ENCODE assay signal across 21 cellular contexts in genomic region chr1:41689139-41689538, GRCh38.
"Had no signal": no experiment of that assay in that cellular context is flagged by ENCODE, and none has a peak within 500 bp of the region (broad histone marks: within the 10 kb centered on the region; RNA-seq: fewer than 3 reads in every experiment).

No MANE protein-coding gene starts in this region.

- ATAC-seq: activated CD8-positive, alpha-beta T cell treated with anti-CD3 and anti-CD28 coated beads, Interleukin-2, amount 10 ng/mL, durations not matched to agents 7 days and 5 days; esophagus mucosa; stimulated activated naive B cell treated with anti-CD40 and anti-IgM and Interleukin-4, amounts not matched to agents 10 μg/mL and 1 μg/mL and 100 μg/mL, for 72 hours had no signal

- H3K27ac ChIP-seq: ascending aorta, left ventricle myocardium inferior, prostate gland, right atrium auricular region, thyroid gland had no signal

- H3K36me3 ChIP-seq: ascending aorta, gastrocnemius medialis, left ventricle myocardium inferior, prostate gland, right atrium auricular region, thyroid gland had no signal

- H3K36me3 Mint-ChIP-seq: stimulated activated naive B cell treated with anti-CD40 and anti-IgM and Interleukin-4, amounts not matched to agents 10 μg/mL and 1 μg/mL and 100 μg/mL, for 72 hours had no signal

- H3K27ac Mint-ChIP-seq: activated CD4-positive, alpha-beta T cell treated with anti-CD3 and anti-CD28 coated beads, Interleukin-2, amount 10 ng/mL, durations not matched to agents 24 days and 14 days; activated CD8-positive, alpha-beta T cell treated with anti-CD3 and anti-CD28 coated beads, Interleukin-2, amount 10 ng/mL, durations not matched to agents 7 days and 5 days; activated T-cell treated with anti-CD3 and anti-CD28 coated beads, Interleukin-2, amount 50 U/mL, for 24 hours; activated T-helper 2 cell treated with anti-CD3 and anti-CD28 coated beads, Interferon-gamma antibody, Interleukin-2, Interleukin-4, amounts not matched to agents 10 μg/mL and 5 μg/mL and 100 μg/mL, durations not matched to agents 14 hours and 24 hours and 36 hours had no signal

- H3K4me3 Mint-ChIP-seq: activated CD4-positive, alpha-beta T cell treated with anti-CD3 and anti-CD28 coated beads, Interleukin-2, amount 10 ng/mL, durations not matched to agents 24 days and 14 days; activated CD8-positive, alpha-beta T cell treated with anti-CD3 and anti-CD28 coated beads, Interleukin-2, amount 10 ng/mL, durations not matched to agents 7 days and 5 days; activated T-cell treated with anti-CD3 and anti-CD28 coated beads, Interleukin-2, amount 50 U/mL, for 24 hours; neural crest cell; stimulated activated naive B cell treated with anti-CD40 and anti-IgM and Interleukin-4, amounts not matched to agents 10 μg/mL and 1 μg/mL and 100 μg/mL, for 72 hours had no signal

- DNase-seq: activated CD4-positive, alpha-beta T cell treated with anti-CD3 and anti-CD28 coated beads, Interleukin-2, amount 10 ng/mL, durations not matched to agents 24 days and 14 days; activated CD4-positive, CD25-positive, alpha-beta regulatory T cell; activated CD8-positive, alpha-beta T cell treated with anti-CD3 and anti-CD28 coated beads, Interleukin-2, amount 10 ng/mL, durations not matched to agents 7 days and 5 days; activated naive CD4-positive, alpha-beta T cell treated with anti-CD3 and anti-CD28 coated beads, Interleukin-2, amount 50 U/mL, for 16 hours; activated T-cell treated with anti-CD3 and anti-CD28 coated beads, Interleukin-2, amount 50 U/mL, for 24 hours; cerebellar nuclear complex; effector CD8-positive, alpha-beta T cell; left ventricle myocardium inferior; mammary epithelial cell; stimulated activated CD4-positive, alpha-beta T cell treated with anti-CD3 and anti-CD28 coated beads, Interleukin-15, amount 100 ng/mL, for 24 hours; stimulated activated CD4-positive, alpha-beta T cell treated with anti-CD3 and anti-CD28 coated beads, Interleukin-4, amount 100 ng/mL, for 1 hour; stimulated activated naive B cell treated with anti-CD40 and anti-IgM and Interleukin-4, amounts not matched to agents 10 μg/mL and 1 μg/mL and 100 μg/mL, for 72 hours had no signal

- H3K27me3 ChIP-seq: ascending aorta, gastrocnemius medialis, right atrium auricular region, thyroid gland had no signal

- H3K4me1 Mint-ChIP-seq: neural crest cell had no signal

- H3K4me1 ChIP-seq: ascending aorta, prostate gland had no signal

- H3K9me3 ChIP-seq: ascending aorta, gastrocnemius medialis, left ventricle myocardium inferior, prostate gland, right atrium auricular region, thyroid gland had no signal

- H3K27me3 Mint-ChIP-seq: activated CD4-positive, alpha-beta T cell treated with anti-CD3 and anti-CD28 coated beads, Interleukin-2, amount 10 ng/mL, durations not matched to agents 24 days and 14 days; activated T-cell treated with anti-CD3 and anti-CD28 coated beads, Interleukin-2, amount 50 U/mL, for 24 hours; stimulated activated naive B cell treated with anti-CD40 and anti-IgM and Interleukin-4, amounts not matched to agents 10 μg/mL and 1 μg/mL and 100 μg/mL, for 72 hours had no signal

- FAIRE-seq: urothelium cell line had no signal

- H3K4me3 ChIP-seq: ascending aorta, gastrocnemius medialis, left ventricle myocardium inferior, prostate gland, right atrium auricular region, thyroid gland had no signal

- H3K9me3 Mint-ChIP-seq: activated CD4-positive, alpha-beta T cell treated with anti-CD3 and anti-CD28 coated beads, Interleukin-2, amount 10 ng/mL, durations not matched to agents 24 days and 14 days; activated T-cell treated with anti-CD3 and anti-CD28 coated beads, Interleukin-2, amount 50 U/mL, for 24 hours; activated T-helper 2 cell treated with anti-CD3 and anti-CD28 coated beads, Interferon-gamma antibody, Interleukin-2, Interleukin-4, amounts not matched to agents 10 μg/mL and 5 μg/mL and 100 μg/mL, durations not matched to agents 14 hours and 24 hours and 36 hours; neural crest cell had no signal
